ENCODE assay signal across 17 cellular contexts in genomic region chr7:28211006-28211405, GRCh38. TPM values are rescaled to one million over a fixed set of nuclear protein-coding genes. Genes with fewer than 3 reads are reported as not detected.
DNase-seq lines count a peak whose midpoint lies in the region; ATAC-seq and TF ChIP-seq lines count a peak whose summit lies in the region.
"Had no signal": no experiment of that assay in that cellular context is flagged by ENCODE, and none has a peak within 500 bp of the region (broad histone marks: within the 10 kb centered on the region; RNA-seq: fewer than 3 reads in every experiment).

No MANE protein-coding gene starts in this region.

- ATAC-seq in activated T-cell treated with anti-CD3 and anti-CD28 coated beads, Interleukin-2, amount 50 U/mL, for 4 hours, result peak; percentile 55 to 58
- ATAC-seq in activated T-cell treated with anti-CD3 and anti-CD28 coated beads, Interleukin-2, amount 50 U/mL, for 72 hours (replicated peaks in 1 of 2), result no peak
- ATAC-seq: HCT116 had no signal

- TF ChIP-seq CTCF in type B pancreatic cell (conservative IDR thresholded peaks at IDR 0.05), result no peak

- no peak overlapping the region for H3K4me3 Mint-ChIP-seq in activated T-cell treated with anti-CD3 and anti-CD28 coated beads, Interleukin-2, amount 50 U/mL, for 4 hours
- H3K4me3 Mint-ChIP-seq in activated T-cell treated with anti-CD3 and anti-CD28 coated beads, Interleukin-2, amount 50 U/mL, for 72 hours, result no peak overlapping the region
- no peak overlapping the region for H3K4me3 Mint-ChIP-seq in activated naive CD4-positive, alpha-beta T cell treated with anti-CD3 and anti-CD28 coated beads, Interleukin-2, amount 50 U/mL, for 24 hours
- H3K4me3 Mint-ChIP-seq in type B pancreatic cell, result no peak overlapping the region
- H3K4me3 Mint-ChIP-seq: CD4-positive, alpha-beta T cell had no signal

- DNase-seq in activated T-cell treated with anti-CD3 and anti-CD28 coated beads, Interleukin-2, amount 50 U/mL, for 4 hours, result no peak
- DNase-seq in activated T-cell treated with anti-CD3 and anti-CD28 coated beads, Interleukin-2, amount 50 U/mL, for 72 hours, result no peak
- peak; percentile 53 for DNase-seq in Daoy (ENCODE audit: low read depth)
- peak; percentile 6 for DNase-seq in stimulated activated CD4-positive, alpha-beta T cell treated with anti-CD3 and anti-CD28 coated beads, Interleukin-4, amount 100 ng/mL, for 1 hour
- DNase-seq in type B pancreatic cell (ENCODE audit: extremely low spot score, unreplicated experiment), result no peak
- DNase-seq in DMS 273 treated with DMSO at 0.1 percent for 48 hours (lab: John Stamatoyannopoulos, UW), result no peak
- DNase-seq: ACHN; CD4-positive, alpha-beta T cell; DMS79 treated with DMSO at 0.1 percent for 48 hours; GDM1; MG63; NCI-H1092 treated with DMSO at 0.1 percent for 48 hours; NCI-H1694 treated with DMSO at 0.1 percent for 48 hours; NCI-H69; NK-92 treated with Interleukin-12 subunit alpha and Interleukin-12 subunit beta, amount 100 ng/mL, for 24 hours had no signal

- H3K27me3 Mint-ChIP-seq in activated T-cell treated with anti-CD3 and anti-CD28 coated beads, Interleukin-2, amount 50 U/mL, for 4 hours (ENCODE audit: low read depth), result peaks cover 9% of the 10 kb centered on the region
- peaks cover 51% of the 10 kb centered on the region for H3K27me3 Mint-ChIP-seq in activated T-cell treated with anti-CD3 and anti-CD28 coated beads, Interleukin-2, amount 50 U/mL, for 72 hours (ENCODE audit: low read depth)
- peaks cover 2% of the 10 kb centered on the region for H3K27me3 Mint-ChIP-seq in activated naive CD4-positive, alpha-beta T cell treated with anti-CD3 and anti-CD28 coated beads, Interleukin-2, amount 50 U/mL, for 24 hours
- peaks cover 8% of the 10 kb centered on the region for H3K27me3 Mint-ChIP-seq in type B pancreatic cell

- no peaks in the 10 kb centered on the region for H3K36me3 Mint-ChIP-seq in activated T-cell treated with anti-CD3 and anti-CD28 coated beads, Interleukin-2, amount 50 U/mL, for 4 hours (ENCODE audit: insufficient read depth)
- H3K36me3 Mint-ChIP-seq in activated T-cell treated with anti-CD3 and anti-CD28 coated beads, Interleukin-2, amount 50 U/mL, for 72 hours (ENCODE audit: insufficient read depth in 2 of 2), result peaks cover 4 to 9% of the 10 kb centered on the region in 2 donors
- H3K36me3 Mint-ChIP-seq in activated naive CD4-positive, alpha-beta T cell treated with anti-CD3 and anti-CD28 coated beads, Interleukin-2, amount 50 U/mL, for 24 hours, result peaks cover 10% of the 10 kb centered on the region
- H3K36me3 Mint-ChIP-seq in type B pancreatic cell, result no peaks in the 10 kb centered on the region

- no peak overlapping the region for H3K27ac Mint-ChIP-seq in activated T-cell treated with anti-CD3 and anti-CD28 coated beads, Interleukin-2, amount 50 U/mL, for 72 hours
- H3K27ac Mint-ChIP-seq in activated naive CD4-positive, alpha-beta T cell treated with anti-CD3 and anti-CD28 coated beads, Interleukin-2, amount 50 U/mL, for 24 hours, result peak overlapping the region; percentile 66
- H3K27ac Mint-ChIP-seq in type B pancreatic cell, result no peak overlapping the region
- H3K27ac Mint-ChIP-seq: CD4-positive, alpha-beta T cell had no signal

- H3K4me1 Mint-ChIP-seq in activated T-cell treated with anti-CD3 and anti-CD28 coated beads, Interleukin-2, amount 50 U/mL, for 4 hours (ENCODE audit: low read depth), result peaks cover 39% of the 10 kb centered on the region
- H3K4me1 Mint-ChIP-seq in activated T-cell treated with anti-CD3 and anti-CD28 coated beads, Interleukin-2, amount 50 U/mL, for 72 hours (ENCODE audit: low read depth), result peaks cover 45% of the 10 kb centered on the region
- H3K4me1 Mint-ChIP-seq in activated naive CD4-positive, alpha-beta T cell treated with anti-CD3 and anti-CD28 coated beads, Interleukin-2, amount 50 U/mL, for 24 hours, result peaks cover 43% of the 10 kb centered on the region
- no peaks in the 10 kb centered on the region for H3K4me1 Mint-ChIP-seq in type B pancreatic cell (ENCODE audit: unreplicated experiment)

- H3K9me3 Mint-ChIP-seq in activated T-cell treated with anti-CD3 and anti-CD28 coated beads, Interleukin-2, amount 50 U/mL, for 4 hours, result peaks cover 22% of the 10 kb centered on the region
- H3K9me3 Mint-ChIP-seq in activated T-cell treated with anti-CD3 and anti-CD28 coated beads, Interleukin-2, amount 50 U/mL, for 72 hours, result peaks cover 11% of the 10 kb centered on the region in 2 donors
- H3K9me3 Mint-ChIP-seq in activated naive CD4-positive, alpha-beta T cell treated with anti-CD3 and anti-CD28 coated beads, Interleukin-2, amount 50 U/mL, for 24 hours, result peaks cover 12% of the 10 kb centered on the region
- peaks cover 5% of the 10 kb centered on the region for H3K9me3 Mint-ChIP-seq in type B pancreatic cell

RNA-seq across cellular contexts. Expression of gene JAZF1, which starts 30.4 kb away (rescaled TPM):
- total RNA-seq in activated T-cell treated with anti-CD3 and anti-CD28 coated beads, Interleukin-2, amount 50 U/mL, for 4 hours, result 10 to 100 TPM; 14.9 to 19.3 (median 19.0) TPM
- 1 to 10 TPM; 4.3 to 7.9 TPM for total RNA-seq in activated T-cell treated with anti-CD3 and anti-CD28 coated beads, Interleukin-2, amount 50 U/mL, for 72 hours
- 6.1 and 6.9 TPM in 2 replicates for total RNA-seq in Daoy (2014; rRNA removed; shearing (Covaris generic))
- total RNA-seq in type B pancreatic cell (ENCODE audit: low replicate concordance), result 3.9 and 4.9 TPM in 2 replicates

Comparison
In these comparisons a context has a peak if more than half of its experiments do, and no peak if none do; other contexts are left out.
1. ATAC-seq: peak in activated T-cell treated with anti-CD3 and anti-CD28 coated beads, Interleukin-2, amount 50 U/mL, for 4 hours (2 of 2); none in activated T-cell treated with anti-CD3 and anti-CD28 coated beads, Interleukin-2, amount 50 U/mL, for 72 hours (0 of 2).
2. DNase-seq: peak in Daoy (single experiment) and stimulated activated CD4-positive, alpha-beta T cell treated with anti-CD3 and anti-CD28 coated beads, Interleukin-4, amount 100 ng/mL, for 1 hour (single experiment); none in activated T-cell treated with anti-CD3 and anti-CD28 coated beads, Interleukin-2, amount 50 U/mL, for 4 hours (single experiment), activated T-cell treated with anti-CD3 and anti-CD28 coated beads, Interleukin-2, amount 50 U/mL, for 72 hours (0 of 2), type B pancreatic cell (single experiment) and DMS 273 treated with DMSO at 0.1 percent for 48 hours (single experiment).